Comparison of ENCODE assay signal across 8 cellular contexts in genomic region chr13:42991892-42992584, GRCh38. TPM values are rescaled to one million over a fixed set of nuclear protein-coding genes. Genes with fewer than 3 reads are reported as not detected.
DNase-seq lines count a peak whose midpoint lies in the region; ATAC-seq and TF ChIP-seq lines count a peak whose summit lies in the region.

EPSTI1 (minus strand) TSS chr13:42992241; CDS start chr13:42992165, 76 bp downstream.

- H3K27me3 ChIP-seq in duodenal mucosa (ENCODE audit: control insufficient read depth in 1 of 2, insufficient read depth in 2 of 2, low read length in 2 of 2) (no peaks in the 10 kb centered on the region), lung (ENCODE audit: control insufficient read depth, insufficient read depth) (no peaks in the 10 kb centered on the region)

- H3K36me3 ChIP-seq in duodenal mucosa (ENCODE audit: control insufficient read depth in 1 of 2, insufficient read depth in 2 of 2, low read length in 2 of 2) = no peaks in the 10 kb centered on the region
- no peaks in the 10 kb centered on the region for H3K36me3 ChIP-seq in lung (ENCODE audit: control insufficient read depth in 2 of 2, insufficient read depth in 2 of 2, low read length in 2 of 2)

- no peak for TF ChIP-seq CTCF in lung (IDR thresholded peaks at IDR 0.05; ENCODE audit: control extremely low read depth, extremely low read depth)

- peak within 1 kb of the TSS; percentile 58 for H3K4me3 ChIP-seq in Jurkat, Clone E6-1 (ENCODE audit: low read length)
- H3K4me3 ChIP-seq in duodenal mucosa (ENCODE audit: low read depth in 1 of 2, low read length in 2 of 2) (peak within 1 kb of the TSS; percentile 84 to 88), lung (peak within 1 kb of the TSS; percentile 70)

- 1% methylated on average over 44 of the region's 44 CpGs for WGBS in lung, 2 donors

- ATAC-seq in GM21528 (IDR thresholded peaks at IDR 0.05; ENCODE audit: low FRiP score, unreplicated experiment) (peak; percentile 83), lung (ENCODE audit: insufficient read depth, low FRiP score) (peak; percentile 86)

- H3K4me1 ChIP-seq in duodenal mucosa (ENCODE audit: control insufficient read depth in 1 of 2, insufficient read depth in 2 of 2, low read length in 2 of 2) (peaks cover 16 to 29% of the 10 kb centered on the region in 2 donors), lung (ENCODE audit: control insufficient read depth in 2 of 2, insufficient read depth in 2 of 2, low read length in 2 of 2) (peaks cover 0 to 2% of the 10 kb centered on the region in 2 donors)

- H3K9ac ChIP-seq in duodenal mucosa (ENCODE audit: low read depth in 1 of 2, low read length in 2 of 2) = peak within 1 kb of the TSS; percentile 65 to 88

- peak within 1 kb of the TSS; percentile 91 for H3K27ac ChIP-seq in duodenal mucosa (ENCODE audit: low read depth, low read length)
- H3K27ac ChIP-seq in lung (ENCODE audit: low read depth in 1 of 2, low read length in 1 of 2) = peak within 1 kb of the TSS; percentile 84 to 98

- H3K9me3 ChIP-seq in duodenal mucosa (ENCODE audit: control insufficient read depth in 1 of 2, low read length in 2 of 2) (no peaks in the 10 kb centered on the region), lung (ENCODE audit: control insufficient read depth in 2 of 2, insufficient read depth in 1 of 2, low read length in 1 of 2) (no peaks in the 10 kb centered on the region)

- DNase-seq in DMS79 treated with DMSO at 0.1 percent for 48 hours (lab: John Stamatoyannopoulos, UW) (peak; percentile 23), lung (ENCODE audit: low spot score) (peak; percentile 66), superior temporal gyrus (ENCODE audit: extremely low spot score) (no peak)
- DNase-seq in Jurkat, Clone E6-1 (ENCODE audit: low read depth, low spot score) = peak; percentile 76
- peak; percentile 76 to 77 for DNase-seq in activated CD4-positive, alpha-beta T cell treated with anti-CD3 and anti-CD28 coated beads, Interleukin-2, amount 50 U/mL, for 4 hours
- DNase-seq in stimulated activated CD8-positive, alpha-beta memory T cell treated with anti-CD3 and anti-CD28 coated beads, Interleukin-12 subunit alpha, Interleukin-12 subunit beta, amount 100 ng/mL, for 1 hour (ENCODE audit: low read depth) = peak; percentile 62

RNA-seq across cellular contexts. Expression of gene EPSTI1, which starts in this region (rescaled TPM):
- 3.6 TPM for polyA plus RNA-seq in Jurkat, Clone E6-1 (2012; ENCODE audit: insufficient read depth, insufficient read length)
- 10 to 100 TPM; 13.0 to 17.4 TPM for total RNA-seq in lung
- 10 to 100 TPM in 1 of 2 donors, 1 to 10 TPM in 1; 3.7 to 20.1 TPM for polyA plus RNA-seq in lung
